9 cellular contexts compared by ENCODE assay signal in genomic region chr1:21534674-21535378, GRCh38. TPM values are rescaled to one million over a fixed set of nuclear protein-coding genes. Genes with fewer than 3 reads are reported as not detected.
DNase-seq lines count a peak whose midpoint lies in the region; ATAC-seq, FAIRE-seq and TF ChIP-seq lines count a peak whose summit lies in the region.
"Had no signal": no experiment of that assay in that cellular context is flagged by ENCODE, and none has a peak within 500 bp of the region (broad histone marks: within the 10 kb centered on the region; RNA-seq: fewer than 3 reads in every experiment).

No MANE protein-coding gene starts in this region.

- H3K27ac ChIP-seq in HEK293 (ENCODE audit: extremely low read depth, low read depth, low read length) = no peak overlapping the region
- no peak overlapping the region for H3K27ac ChIP-seq in OCI-LY1 (ENCODE audit: low read depth, low read length, poor library complexity, severe bottlenecking)
- no peak overlapping the region for H3K27ac ChIP-seq in colonic mucosa

- H3K36me3 ChIP-seq in HEK293 (ENCODE audit: control insufficient read depth in 2 of 2, insufficient read depth in 1 of 2, low read length in 2 of 2) (no peaks in the 10 kb centered on the region), OCI-LY1 (ENCODE audit: insufficient read depth, low read length) (no peaks in the 10 kb centered on the region), colonic mucosa (no peaks in the 10 kb centered on the region)

- H3K4me2 ChIP-seq in OCI-LY1 (ENCODE audit: low read length) = no peak overlapping the region

- no peak overlapping the region for H3K27ac Mint-ChIP-seq in nephron

- intact Hi-C loops in colonic mucosa (cut with DNase I) = loop anchor here (2.0 kb wide), 1 partner anchor 26 kb away; the partner anchor contains the start of gene ALPL

- FAIRE-seq in D721Med (lab: Jason Lieb, UNC) = no peak

- H3K4me1 ChIP-seq in HEK293 (ENCODE audit: control insufficient read depth, insufficient read depth, low read length) = no peaks in the 10 kb centered on the region
- H3K4me1 ChIP-seq in OCI-LY1 (ENCODE audit: insufficient read depth, low read length, severe bottlenecking) = no peaks in the 10 kb centered on the region
- H3K4me1 ChIP-seq in colonic mucosa = no peaks in the 10 kb centered on the region

- TF ChIP-seq CTCF in D721Med (IDR thresholded peaks at IDR 0.05; ENCODE audit: insufficient read depth, missing control alignments) = peak; percentile 57
- peak; percentile 73 for TF ChIP-seq CTCF in HEK293 (tag by site-specific recombination; IDR thresholded peaks at IDR 0.05)
- TF ChIP-seq CTCF in OCI-LY1 (IDR thresholded peaks at IDR 0.05; ENCODE audit: low read length) = peak; percentile 84
- peak; percentile 35 for TF ChIP-seq CTCF in colonic mucosa (IDR thresholded peaks at IDR 0.05)
- peak; percentile 31 to 59 (median 55) for TF ChIP-seq CTCF in nephron (IDR thresholded peaks at IDR 0.05; ENCODE audit: unreplicated experiment in 3 of 3)

- peaks cover 15% of the 10 kb centered on the region for H3K27me3 Mint-ChIP-seq in nephron (ENCODE audit: low read depth)

- no peak for ATAC-seq in GM18858 (IDR thresholded peaks at IDR 0.05; ENCODE audit: unreplicated experiment)

- no peaks in the 10 kb centered on the region for H3K79me2 ChIP-seq in OCI-LY1 (ENCODE audit: insufficient read depth, low read length)

- no peak overlapping the region for H3K4me3 ChIP-seq in HEK293 (ENCODE audit: low read depth, low read length)
- H3K4me3 ChIP-seq in OCI-LY1 (ENCODE audit: low read depth, low read length, poor library complexity, severe bottlenecking) = no peak overlapping the region
- no peak overlapping the region for H3K4me3 ChIP-seq in colonic mucosa

- CTCF ChIA-PET in HEK293 (lab: Yijun Ruan, JAX) = interaction anchor here (0.6 to 3.2 kb wide), 20 partner anchors 9 to 280 kb away, joined by 3 to 18 read pairs (median 3); partner anchors contain the start of gene ALPL

- H3K36me3 Mint-ChIP-seq in nephron (ENCODE audit: low read depth) = no peaks in the 10 kb centered on the region

- no peaks in the 10 kb centered on the region for H4K20me1 ChIP-seq in OCI-LY1 (ENCODE audit: insufficient read depth, low read length)

- POLR2A ChIA-PET in HEK293 (lab: Yijun Ruan, JAX) = no interaction called here

- H3K9ac ChIP-seq in OCI-LY1 (ENCODE audit: low read length) (no peak overlapping the region), colonic mucosa (ENCODE audit: low read depth in 2 of 2, low read length in 2 of 2) (no peak overlapping the region)

- no peaks in the 10 kb centered on the region for H3K9me3 Mint-ChIP-seq in nephron

- no peak overlapping the region for H3K4me3 Mint-ChIP-seq in nephron

- H3K27me3 ChIP-seq in OCI-LY1 (ENCODE audit: insufficient read depth, low read length) = no peaks in the 10 kb centered on the region
- H3K27me3 ChIP-seq in colonic mucosa = no peaks in the 10 kb centered on the region

- H2AFZ ChIP-seq in OCI-LY1 (ENCODE audit: low read length) = no peak overlapping the region

- H3K9me3 ChIP-seq in HEK293 (ENCODE audit: control insufficient read depth, insufficient read depth, low read depth, low read length) (no peaks in the 10 kb centered on the region), OCI-LY1 (ENCODE audit: low read length) (no peaks in the 10 kb centered on the region), colonic mucosa (no peaks in the 10 kb centered on the region)

- H3F3A ChIP-seq in OCI-LY1 (ENCODE audit: insufficient read depth, low read length) = no peaks in the 10 kb centered on the region

- H3K4me1 Mint-ChIP-seq in nephron = peaks cover 30% of the 10 kb centered on the region

- DNase-seq in D721Med (ENCODE audit: insufficient read length, low spot score) = no peak
- peak; percentile 70 for DNase-seq in colonic mucosa
- DNase-seq in activated CD4-positive, CD25-positive, alpha-beta regulatory T cell treated with anti-CD3 and anti-CD28 coated beads, Interleukin-2, amount 50 U/mL, for 72 hours = no peak
- no peak for DNase-seq in activated gamma-delta T cell (lab: John Stamatoyannopoulos, UW)

- no peaks in the 10 kb centered on the region for H3K9me2 ChIP-seq in OCI-LY1 (ENCODE audit: low read depth, low read length)

TF ChIP-seq in HEK293, 187 proteins besides CTCF, POLR2A, EP300 and RAD21 (continues in another document):
- TF ChIP-seq HOXD13 (CRISPR knock-in tag; IDR thresholded peaks at IDR 0.05; ENCODE audit: borderline replicate concordance) = no peak
- no peak for TF ChIP-seq FEZF1 (tag by site-specific recombination; IDR thresholded peaks at IDR 0.05)
- TF ChIP-seq ZNF133 (tag by site-specific recombination; IDR thresholded peaks at IDR 0.05) = no peak
- TF ChIP-seq ZNF10 (tag by site-specific recombination; IDR thresholded peaks at IDR 0.05) = no peak
- TF ChIP-seq GFI1B (tag by site-specific recombination; IDR thresholded peaks at IDR 0.05) = peak; percentile 85
- TF ChIP-seq REPIN1 (tag by site-specific recombination; IDR thresholded peaks at IDR 0.05; ENCODE audit: low read depth) = no peak
- TF ChIP-seq ZNF513 (tag by site-specific recombination; IDR thresholded peaks at IDR 0.05) = no peak
- 0 out of 2 replicates have a peak, but pooled peaks have one; percentile 56 for TF ChIP-seq ZNF24 (tag by site-specific recombination; IDR thresholded peaks at IDR 0.05)
- TF ChIP-seq SP3 (tag by site-specific recombination; IDR thresholded peaks at IDR 0.05) = no peak
- no peak for TF ChIP-seq ZNF610 (tag by site-specific recombination; IDR thresholded peaks at IDR 0.05; ENCODE audit: borderline replicate concordance)
- no peak for TF ChIP-seq PRDM4 (tag by site-specific recombination; IDR thresholded peaks at IDR 0.05)
- no peak for TF ChIP-seq ZNF571 (tag by site-specific recombination; IDR thresholded peaks at IDR 0.05)
- TF ChIP-seq REST (tag by site-specific recombination; IDR thresholded peaks at IDR 0.05) = peak; percentile 93
- peak; percentile 93 for TF ChIP-seq ZNF341 (tag by site-specific recombination; IDR thresholded peaks at IDR 0.05; ENCODE audit: low read depth)
- 0 out of 2 replicates have a peak, but pooled peaks have one; percentile 17 for TF ChIP-seq SP7 (tag by site-specific recombination; IDR thresholded peaks at IDR 0.05)
- TF ChIP-seq ZNF362 (tag by site-specific recombination; IDR thresholded peaks at IDR 0.05) = no peak

RNA-seq across cellular contexts. Expression of gene ALPL, which starts 25.6 kb away (rescaled TPM):
- 1 to 10 TPM; 1.6 to 1.7 TPM for total RNA-seq in colonic mucosa
- total RNA-seq: T-helper 1 cell treated with Interleukin-12 subunit alpha and Interleukin-12 subunit beta and Interleukin-4 antibody, amounts not matched to agents 30 ng/mL and 1 ng/mL, for 36 hours had no signal
